ENCODE assay signal across 9 cellular contexts in genomic region chr2:70121627-70122372, GRCh38. TPM values are rescaled to one million over a fixed set of nuclear protein-coding genes. Genes with fewer than 3 reads are reported as not detected.
DNase-seq lines count a peak whose midpoint lies in the region; ATAC-seq and TF ChIP-seq lines count a peak whose summit lies in the region.
"Had no signal": no experiment of that assay in that cellular context is flagged by ENCODE, and none has a peak within 500 bp of the region (broad histone marks: within the 10 kb centered on the region; RNA-seq: fewer than 3 reads in every experiment).

No MANE protein-coding gene starts in this region.

- ATAC-seq in HG02870 (IDR thresholded peaks at IDR 0.05; ENCODE audit: unreplicated experiment) (peak; percentile 3), HG03378 (IDR thresholded peaks at IDR 0.05; ENCODE audit: unreplicated experiment) (no peak)

- no peak overlapping the region for H3K4me3 ChIP-seq in CD8-positive, alpha-beta memory T cell (ENCODE audit: low read length)

- peak overlapping the region; percentile 55 to 99 (median 78) for H3K27ac Mint-ChIP-seq in CD8-positive, alpha-beta memory T cell
- H3K27ac Mint-ChIP-seq in chondrocyte (ENCODE audit: unreplicated experiment) (peak overlapping the region; percentile 19), progenitor cell of endocrine pancreas (peak overlapping the region; percentile 77)

- H3K36me3 ChIP-seq in CD8-positive, alpha-beta memory T cell (ENCODE audit: insufficient read depth, low read length), result no peaks in the 10 kb centered on the region
- H3K36me3 ChIP-seq: brain microvascular endothelial cell had no signal

- no peak for TF ChIP-seq CTCF in chondrocyte (IDR thresholded peaks at IDR 0.05)
- no peak for TF ChIP-seq CTCF in progenitor cell of endocrine pancreas (IDR thresholded peaks at IDR 0.05; ENCODE audit: unreplicated experiment)

- H3K27me3 ChIP-seq in CD8-positive, alpha-beta memory T cell (ENCODE audit: insufficient read depth, low read length, poor library complexity, severe bottlenecking), result no peaks in the 10 kb centered on the region
- H3K27me3 ChIP-seq: brain microvascular endothelial cell had no signal

- peaks cover 54 to 79% (median 69%) of the 10 kb centered on the region in 3 donors for H3K4me1 Mint-ChIP-seq in CD8-positive, alpha-beta memory T cell
- peaks cover 36% of the 10 kb centered on the region for H3K4me1 Mint-ChIP-seq in chondrocyte (ENCODE audit: low read depth)
- H3K4me1 Mint-ChIP-seq in progenitor cell of endocrine pancreas (ENCODE audit: low read depth), result peaks cover 24% of the 10 kb centered on the region

- peak overlapping the region; percentile 54 for H3K27ac ChIP-seq in CD8-positive, alpha-beta memory T cell (ENCODE audit: low read depth, low read length)
- H3K27ac ChIP-seq: brain microvascular endothelial cell had no signal

- peaks cover 49% of the 10 kb centered on the region for H3K4me1 ChIP-seq in CD8-positive, alpha-beta memory T cell (ENCODE audit: insufficient read depth, low read length)

- H3K4me3 Mint-ChIP-seq in CD8-positive, alpha-beta memory T cell, result peak overlapping the region in 1 of 7 donors; percentile 73
- H3K4me3 Mint-ChIP-seq in chondrocyte (ENCODE audit: unreplicated experiment) (no peak overlapping the region), progenitor cell of endocrine pancreas (ENCODE audit: low read depth) (no peak overlapping the region)

- peaks cover 0 to 11% (median 0%) of the 10 kb centered on the region in 3 donors for H3K36me3 Mint-ChIP-seq in CD8-positive, alpha-beta memory T cell
- H3K36me3 Mint-ChIP-seq in chondrocyte (ENCODE audit: low read depth), result no peaks in the 10 kb centered on the region
- no peaks in the 10 kb centered on the region for H3K36me3 Mint-ChIP-seq in progenitor cell of endocrine pancreas (ENCODE audit: insufficient read depth)

- CTCF ChIA-PET in CD8-positive, alpha-beta memory T cell (lab: Charles Lee), result interaction anchor here (1.1 to 5.9 kb wide), 8 partner anchors 12 to 209 kb away, joined by 3 to 73 read pairs (median 8); partner anchors contain the start of gene PCBP1

- H3K9me3 ChIP-seq in CD8-positive, alpha-beta memory T cell (ENCODE audit: low read length), result no peaks in the 10 kb centered on the region

- H3K27me3 Mint-ChIP-seq in CD8-positive, alpha-beta memory T cell, result peaks cover 0 to 6% of the 10 kb centered on the region in 2 donors
- H3K27me3 Mint-ChIP-seq in chondrocyte (ENCODE audit: low read depth) (no peaks in the 10 kb centered on the region), progenitor cell of endocrine pancreas (no peaks in the 10 kb centered on the region)

- H3K9me3 Mint-ChIP-seq in CD8-positive, alpha-beta memory T cell, result peaks cover 0 to 2% (median 0%) of the 10 kb centered on the region in 5 donors
- H3K9me3 Mint-ChIP-seq in chondrocyte (ENCODE audit: low read depth) (no peaks in the 10 kb centered on the region), progenitor cell of endocrine pancreas (ENCODE audit: low read depth) (no peaks in the 10 kb centered on the region)

- DNase-seq in CD8-positive, alpha-beta memory T cell, result no peak
- DNase-seq in chondrocyte (ENCODE audit: low spot score), result peak; percentile 12
- no peak for DNase-seq in progenitor cell of endocrine pancreas (ENCODE audit: low spot score, unreplicated experiment)
- DNase-seq in ureter (ENCODE audit: low spot score), result no peak
- DNase-seq in NOMO-1 treated with dmso at 0.1 percent for 144 hours (lab: John Stamatoyannopoulos, UW; ENCODE audit: unreplicated experiment), result no peak
- DNase-seq in MV-4-11 (lab: John Stamatoyannopoulos, UW), result no peak
- DNase-seq: brain microvascular endothelial cell had no signal

- POLR2A ChIA-PET in CD8-positive, alpha-beta memory T cell (lab: Charles Lee), result interaction anchor here (0.5 to 6.9 kb wide), 10 partner anchors 10 to 207 kb away, joined by 3 to 153 read pairs (median 8); partner anchors contain the start of gene MXD1

RNA-seq across cellular contexts. Expression of gene PCBP1, which starts 34.5 kb away (rescaled TPM):
- total RNA-seq in CD8-positive, alpha-beta memory T cell, result 100 to 1,000 TPM; 428 to 434 TPM
- 161 TPM for polyA plus RNA-seq in CD8-positive, alpha-beta memory T cell
- total RNA-seq in chondrocyte, result 220 to 240 TPM (median 221 TPM) in 3 replicates
- total RNA-seq in progenitor cell of endocrine pancreas, result 295 and 305 TPM in 2 replicates
- 284 TPM for total RNA-seq in ureter

Comparison
In these comparisons a context has a peak if more than half of its experiments do, and no peak if none do; other contexts are left out.
1. H3K27ac Mint-ChIP-seq: peak in every context shown above with its lines; median percentile 78 in CD8-positive, alpha-beta memory T cell; 77 in progenitor cell of endocrine pancreas; 19 in chondrocyte.